ENCODE assay signal across 8 cellular contexts in genomic region chr9:14652729-14653377, GRCh38. TPM values are rescaled to one million over a fixed set of nuclear protein-coding genes. Genes with fewer than 3 reads are reported as not detected.
DNase-seq lines count a peak whose midpoint lies in the region; ATAC-seq and TF ChIP-seq lines count a peak whose summit lies in the region.

No MANE protein-coding gene starts in this region.

- no peak overlapping the region for H3K4me3 ChIP-seq in Peyer's patch

- POLR2A ChIA-PET in HEK293T (lab: Yijun Ruan, JAX): no interaction called here

- ATAC-seq in HG03159 (IDR thresholded peaks at IDR 0.05; ENCODE audit: unreplicated experiment) (no peak), HG02588 (IDR thresholded peaks at IDR 0.05; ENCODE audit: unreplicated experiment) (no peak)

- no peak overlapping the region for H3K27ac ChIP-seq in Peyer's patch

- peak; percentile 38 for DNase-seq in AG08396 (ENCODE audit: low spot score)
- peak; percentile 3 for DNase-seq in HEK293T (ENCODE audit: extremely low spot score)
- DNase-seq in Peyer's patch: peak in 1 of 3 donors; percentile 45
- peak; percentile 15 for DNase-seq in globus pallidus (ENCODE audit: low spot score)
- no peak for DNase-seq in activated CD4-positive, CD25-positive, alpha-beta regulatory T cell (lab: John Stamatoyannopoulos, UW)
- DNase-seq in UCSD-AML1 (lab: John Stamatoyannopoulos, UW; ENCODE audit: unreplicated experiment): no peak

- H3K9me3 ChIP-seq in Peyer's patch: peaks cover 0 to 9% (median 0%) of the 10 kb centered on the region in 4 donors

- H3K36me3 ChIP-seq in Peyer's patch: peaks cover 0 to 16% (median 0%) of the 10 kb centered on the region in 3 donors

- H3K27me3 ChIP-seq in Peyer's patch: no peaks in the 10 kb centered on the region

- no peak for TF ChIP-seq POLR2A in Peyer's patch (IDR thresholded peaks at IDR 0.05)

- peak in 4 of 6 experiments; percentile 28 to 76 (median 70) for TF ChIP-seq CTCF in Peyer's patch (IDR thresholded peaks at IDR 0.05)

- no peaks in the 10 kb centered on the region for H3K4me1 ChIP-seq in Peyer's patch

- CTCF ChIA-PET in HEK293T (lab: Yijun Ruan, JAX): interaction anchor here (0.6 to 1.0 kb wide), 4 partner anchors 9 to 642 kb away, joined by 3 to 5 read pairs (median 4); no protein-coding TSS in a partner anchor

TF ChIP-seq in HEK293T, 16 proteins besides CTCF, POLR2A, EP300 and RAD21:
- no peak for TF ChIP-seq ELF4 (IDR thresholded peaks at IDR 0.05)
- no peak for TF ChIP-seq ZNF384 (IDR thresholded peaks at IDR 0.05)
- no peak for TF ChIP-seq CTBP1 (IDR thresholded peaks at IDR 0.05; ENCODE audit: borderline replicate concordance)
- no peak for TF ChIP-seq LEF1 (IDR thresholded peaks at IDR 0.05; ENCODE audit: borderline replicate concordance)
- no peak for TF ChIP-seq TARDBP (IDR thresholded peaks at IDR 0.05)
- TF ChIP-seq SP1 (IDR thresholded peaks at IDR 0.05): no peak
- no peak for TF ChIP-seq PKNOX1 (IDR thresholded peaks at IDR 0.05)
- no peak for TF ChIP-seq ARNT (IDR thresholded peaks at IDR 0.05)
- no peak for TF ChIP-seq NFRKB (IDR thresholded peaks at IDR 0.05)
- no peak for TF ChIP-seq FOXA1 (IDR thresholded peaks at IDR 0.05)
- TF ChIP-seq SUZ12 (IDR thresholded peaks at IDR 0.05): no peak
- no peak for TF ChIP-seq FOXM1 (IDR thresholded peaks at IDR 0.05; ENCODE audit: borderline replicate concordance)
- TF ChIP-seq BHLHE40 (IDR thresholded peaks at IDR 0.05; ENCODE audit: borderline replicate concordance): no peak
- no peak for TF ChIP-seq L3MBTL2 (conservative IDR thresholded peaks at IDR 0.05)
- TF ChIP-seq FOXK2 (IDR thresholded peaks at IDR 0.05): no peak
- no peak for TF ChIP-seq HDGF (IDR thresholded peaks at IDR 0.05; ENCODE audit: borderline replicate concordance)

RNA-seq across cellular contexts. Expression of gene ZDHHC21, which starts 40.4 kb away (rescaled TPM):
- total RNA-seq in Peyer's patch: 10 to 100 TPM; 12.4 to 52.5 (median 38.2) TPM

Comparison
In these comparisons a context has a peak if more than half of its experiments do, and no peak if none do; other contexts are left out.
1. DNase-seq: peak in AG08396 (single experiment), HEK293T (single experiment) and globus pallidus (single experiment); none in activated CD4-positive, CD25-positive, alpha-beta regulatory T cell (0 of 4) and UCSD-AML1 (single experiment).